ENCODE assay signal across 1 cellular context in genomic region chr12:132481771-132482745, GRCh38.
TF ChIP-seq lines count a peak whose summit lies in the region.

No MANE protein-coding gene starts in this region.

TF ChIP-seq in K562, 482 proteins besides CTCF, POLR2A, EP300 and RAD21:
- TF ChIP-seq NFIX (CRISPR knock-in tag; IDR thresholded peaks at IDR 0.05; ENCODE audit: low read depth) (no peak), POLR2H (tag; IDR thresholded peaks at IDR 0.05; ENCODE audit: low read depth) (no peak), SETDB1 (IDR thresholded peaks at IDR 0.05; ENCODE audit: low read length) (no peak), EZH2 (IDR thresholded peaks at IDR 0.05; ENCODE audit: borderline replicate concordance, low read depth, low read length) (peak; percentile 87), TEAD2 (tag; IDR thresholded peaks at IDR 0.05) (no peak), HMBOX1 (IDR thresholded peaks at IDR 0.05) (no peak)
TF ChIP-seq in K562: peak in this region for 1.
